In the genomic region with DNA sequence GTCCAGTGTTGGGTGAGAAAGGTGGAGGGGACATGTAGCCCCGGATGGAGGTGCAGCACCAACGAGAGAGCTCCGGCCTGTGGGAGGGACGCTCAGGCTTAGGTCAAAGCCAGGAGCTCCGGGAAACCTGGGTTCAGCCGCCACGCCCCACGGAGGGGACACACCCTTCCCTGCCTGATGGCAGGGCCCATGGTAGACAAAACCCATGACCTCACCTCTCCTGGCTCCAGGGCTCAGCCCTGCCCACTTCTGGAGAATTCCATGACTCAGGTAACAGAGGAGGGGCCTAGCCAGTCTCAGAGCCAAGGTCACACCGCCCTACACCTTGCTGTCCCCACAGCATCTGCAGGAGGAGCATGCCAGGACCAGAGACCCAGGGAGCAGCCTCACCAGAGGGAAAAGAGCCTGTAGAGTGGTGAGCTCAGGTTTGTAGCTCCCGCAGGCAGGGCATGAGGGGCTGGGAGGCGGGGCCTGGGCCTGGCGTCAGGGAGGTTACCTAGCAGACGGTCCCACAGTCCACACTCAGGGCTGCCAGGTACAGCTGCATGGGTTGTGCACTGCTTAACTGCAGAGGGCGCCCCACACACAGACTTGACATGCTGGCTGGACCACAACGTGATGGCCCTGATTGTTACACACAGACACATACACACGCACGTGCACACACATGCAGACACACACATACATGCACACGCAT, we compare ENCODE assay signal across 8 cellular contexts.
DNase-seq lines count a peak whose midpoint lies in the region; ATAC-seq and TF ChIP-seq lines count a peak whose summit lies in the region.

No MANE protein-coding gene starts in this region.

- no peak overlapping the region for H4K8ac ChIP-seq in mesendoderm (ENCODE audit: low read depth, low read length)

- peak overlapping the region; percentile 62 for H3K9ac ChIP-seq in mesendoderm (ENCODE audit: low read length)

- H3K27me3 ChIP-seq in mesendoderm (ENCODE audit: insufficient read depth, low read length, poor library complexity) = no peaks in the 10 kb centered on the region
- H3K27me3 ChIP-seq in transverse colon = no peaks in the 10 kb centered on the region

- in situ Hi-C loops in transverse colon (cut with MboI; ENCODE audit: low pct_ligation_motif_present in 1 of 4, low pct_unique_long_range_greater_than_20kb in 1 of 4, low sequenced_read_pairs in 3 of 4) = no loop called here

- H3K4ac ChIP-seq in mesendoderm (ENCODE audit: low read depth, low read length) = peak overlapping the region; percentile 63

- no peaks in the 10 kb centered on the region for H3K36me3 Mint-ChIP-seq in T-helper 17 cell (ENCODE audit: low read depth)

- H2BK15ac ChIP-seq in mesendoderm (replicated peaks; ENCODE audit: low read depth) = no peak overlapping the region

- H3K27me3 Mint-ChIP-seq in T-helper 17 cell = no peaks in the 10 kb centered on the region

- H3K56ac ChIP-seq in mesendoderm (ENCODE audit: low read length) = peak overlapping the region; percentile 91

- H2AK5ac ChIP-seq in mesendoderm (ENCODE audit: low read length) = peak overlapping the region; percentile 99

- H3K4me3 ChIP-seq in mesendoderm (ENCODE audit: low read length) (no peak overlapping the region), transverse colon (no peak overlapping the region)

- no CpG with 5 or more reads among the region's 18 CpGs for WGBS in mesendoderm (ENCODE audit: extremely low coverage, insufficient coverage, low lambda C conversion rate)
- WGBS in transverse colon (ENCODE audit: low coverage in 1 of 2), 2 donors = 45% methylated on average over 18 of the region's 18 CpGs; no CpG with 5 or more reads in 1 of the 2 donors

- no peaks in the 10 kb centered on the region for H3K9me3 ChIP-seq in T-helper 17 cell (ENCODE audit: control insufficient read depth, low read length, poor library complexity, severe bottlenecking)
- no peaks in the 10 kb centered on the region for H3K9me3 ChIP-seq in transverse colon

- peak overlapping the region; percentile 95 for H3K23ac ChIP-seq in mesendoderm (ENCODE audit: low read length)

- H3K4me1 Mint-ChIP-seq in T-helper 17 cell = peaks cover 12% of the 10 kb centered on the region

- peak; percentile 36 to 80 (median 47) for TF ChIP-seq CTCF in transverse colon (IDR thresholded peaks at IDR 0.05)

- H3K27ac Mint-ChIP-seq in T-helper 17 cell = no peak overlapping the region

- H3K4me1 ChIP-seq in mesendoderm (ENCODE audit: control insufficient read depth, low read depth, low read length) (peaks cover 12% of the 10 kb centered on the region), transverse colon (peaks cover 0 to 8% (median 2%) of the 10 kb centered on the region in 4 donors)

- peak; percentile 31 for TF ChIP-seq POLR2A in transverse colon (IDR thresholded peaks at IDR 0.05)

- H3K79me1 ChIP-seq in mesendoderm (ENCODE audit: low read length) = no peaks in the 10 kb centered on the region

- DNase-seq in DMS153 treated with DMSO at 0.1 percent for 48 hours (lab: John Stamatoyannopoulos, UW; ENCODE audit: unreplicated experiment) = peak; percentile 72
- no peak for DNase-seq in T-helper 17 cell
- peak; percentile 66 for DNase-seq in dermis blood vessel endothelial cell
- DNase-seq in mesendoderm = peak; percentile 98
- peak; percentile 89 for DNase-seq in transverse colon
- DNase-seq in NCI-H187 treated with DMSO at 0.1 percent for 48 hours (lab: John Stamatoyannopoulos, UW) = no peak

- no peak for TF ChIP-seq EP300 in transverse colon (IDR thresholded peaks at IDR 0.05; ENCODE audit: low read depth)

- no peaks in the 10 kb centered on the region for H3K36me3 ChIP-seq in mesendoderm (ENCODE audit: control insufficient read depth, insufficient read depth, low read length)
- no peaks in the 10 kb centered on the region for H3K36me3 ChIP-seq in transverse colon

- H3K79me2 ChIP-seq in mesendoderm (ENCODE audit: control insufficient read depth, insufficient read depth, low read length) = no peaks in the 10 kb centered on the region

- H2BK5ac ChIP-seq in mesendoderm (ENCODE audit: low read length) = peak overlapping the region; percentile 78

- no peak overlapping the region for H2BK120ac ChIP-seq in mesendoderm (ENCODE audit: low read depth, low read length)

- peak; percentile 53 for ATAC-seq in HG03159 (IDR thresholded peaks at IDR 0.05; ENCODE audit: unreplicated experiment)
- peak; percentile 49 for ATAC-seq in T-helper 17 cell
- ATAC-seq in HG02642 (IDR thresholded peaks at IDR 0.05; ENCODE audit: poor library complexity, unreplicated experiment) = no peak

- intact Hi-C loops in transverse colon (cut with DNase I; ENCODE audit: low total_unique reads) = no loop called here

- H3K4me2 ChIP-seq in mesendoderm (ENCODE audit: low read length) = peak overlapping the region; percentile 17

- no peak overlapping the region for H3K4me3 Mint-ChIP-seq in T-helper 17 cell

- no peak overlapping the region for H3K27ac ChIP-seq in mesendoderm (ENCODE audit: low read depth, low read length)
- H3K27ac ChIP-seq in transverse colon = peak overlapping the region; percentile 51 to 68 (median 62)

- no peak overlapping the region for H4K5ac ChIP-seq in mesendoderm (ENCODE audit: low read length)

- peak overlapping the region; percentile 1 for H3K18ac ChIP-seq in mesendoderm (ENCODE audit: low read length)

Comparison
In these comparisons a context has a peak if more than half of its experiments do, and no peak if none do; other contexts are left out.
1. DNase-seq: peak in DMS153 treated with DMSO at 0.1 percent for 48 hours (single experiment), dermis blood vessel endothelial cell (single experiment), mesendoderm (single experiment) and transverse colon (single experiment); none in T-helper 17 cell (0 of 3) and NCI-H187 treated with DMSO at 0.1 percent for 48 hours (single experiment).